ENCODE assay signal across 1 cellular context in genomic region chr16:53433930-53434435, GRCh38.
TF ChIP-seq lines count a peak whose summit lies in the region.

No MANE protein-coding gene starts in this region.

TF ChIP-seq in SK-N-SH, 30 proteins besides CTCF, POLR2A, EP300 and RAD21 (continued from another document):
- TF ChIP-seq CHD2 (IDR thresholded peaks at IDR 0.05; ENCODE audit: low read length, partially characterized antibody) = peak; percentile 33
